ENCODE assay signal across 8 cellular contexts in genomic region chr3:49724586-49724985, GRCh38. TPM values are rescaled to one million over a fixed set of nuclear protein-coding genes. Genes with fewer than 3 reads are reported as not detected.
DNase-seq lines count a peak whose midpoint lies in the region; ATAC-seq and TF ChIP-seq lines count a peak whose summit lies in the region.

No MANE protein-coding gene starts in this region.

- peak overlapping the region; percentile 98 for H3K27ac ChIP-seq in hepatocyte

- H3K27me3 ChIP-seq in hepatocyte = no peaks in the 10 kb centered on the region

- H3K79me2 ChIP-seq in hepatocyte = peaks cover 15% of the 10 kb centered on the region

- H2AFZ ChIP-seq in hepatocyte = peak overlapping the region; percentile 74

- no peaks in the 10 kb centered on the region for H4K20me1 ChIP-seq in hepatocyte (ENCODE audit: insufficient read depth, poor library complexity, severe bottlenecking)

- H3K9me3 Mint-ChIP-seq in activated T-helper 17 cell treated with anti-CD3 and anti-CD28 coated beads, Interleukin-2, amount 50 U/mL, for 72 hours = no peaks in the 10 kb centered on the region

- H3K4me2 ChIP-seq in hepatocyte = peak overlapping the region; percentile 89

- no peak for ATAC-seq in activated T-helper 17 cell treated with anti-CD3 and anti-CD28 coated beads, Interleukin-2, amount 50 U/mL, for 72 hours (replicated peaks)
- no peak for ATAC-seq in HG03139 (IDR thresholded peaks at IDR 0.05; ENCODE audit: unreplicated experiment)

- no peaks in the 10 kb centered on the region for H3K36me3 ChIP-seq in hepatocyte (replicated peaks; ENCODE audit: insufficient read depth, low read depth)

- H3K4me1 Mint-ChIP-seq in activated T-helper 17 cell treated with anti-CD3 and anti-CD28 coated beads, Interleukin-2, amount 50 U/mL, for 72 hours = no peaks in the 10 kb centered on the region

- H3K9me2 ChIP-seq in hepatocyte (replicated peaks; ENCODE audit: insufficient read depth) = no peaks in the 10 kb centered on the region

- peak overlapping the region; percentile 47 for H3K4me3 ChIP-seq in hepatocyte

- peaks cover 61% of the 10 kb centered on the region for H3K36me3 Mint-ChIP-seq in activated T-helper 17 cell treated with anti-CD3 and anti-CD28 coated beads, Interleukin-2, amount 50 U/mL, for 72 hours (ENCODE audit: low read depth)

- H3K27ac Mint-ChIP-seq in activated T-helper 17 cell treated with anti-CD3 and anti-CD28 coated beads, Interleukin-2, amount 50 U/mL, for 72 hours = peak overlapping the region; percentile 96

- H3K4me3 Mint-ChIP-seq in activated T-helper 17 cell treated with anti-CD3 and anti-CD28 coated beads, Interleukin-2, amount 50 U/mL, for 72 hours = peak overlapping the region; percentile 95

- no peaks in the 10 kb centered on the region for H3K9me3 ChIP-seq in hepatocyte (ENCODE audit: low read depth)

- H3K4me1 ChIP-seq in hepatocyte (ENCODE audit: insufficient read depth) = peaks cover 15% of the 10 kb centered on the region

- DNase-seq in activated T-cell treated with anti-CD3 and anti-CD28 coated beads, Interleukin-2, amount 50 U/mL, for 1 hour = peak; percentile 40
- DNase-seq in activated T-cell treated with anti-CD3 and anti-CD28 coated beads for 4 hours (no peak), hepatocyte (ENCODE audit: low spot score) (no peak), cortex of kidney (lab: John Stamatoyannopoulos, UW) (no peak), NCI-H2196 (lab: John Stamatoyannopoulos, UW; ENCODE audit: unreplicated experiment) (no peak)
- DNase-seq in stimulated activated CD8-positive, alpha-beta memory T cell treated with anti-CD3 and anti-CD28 coated beads, Interleukin-4, amount 100 ng/mL, for 48 hours = peak; percentile 47

- H3K27me3 Mint-ChIP-seq in activated T-helper 17 cell treated with anti-CD3 and anti-CD28 coated beads, Interleukin-2, amount 50 U/mL, for 72 hours = no peaks in the 10 kb centered on the region

- no peak for TF ChIP-seq CTCF in hepatocyte (IDR thresholded peaks at IDR 0.05; ENCODE audit: poor library complexity)

- 53% methylated on average over 6 of the region's 6 CpGs for WGBS in hepatocyte (ENCODE audit: low lambda C conversion rate, missing lambda C conversion rate)

RNA-seq across cellular contexts. Expression of gene GMPPB, which starts 0.8 kb away (rescaled TPM):
- total RNA-seq in activated T-helper 17 cell treated with anti-CD3 and anti-CD28 coated beads, Interleukin-2, amount 50 U/mL, for 72 hours = 10 to 100 TPM; 22.4 to 38.7 TPM
- total RNA-seq in hepatocyte = 24.3 and 31.5 TPM in 2 replicates
- 41.0 and 48.7 TPM in 2 replicates for polyA plus RNA-seq in hepatocyte

RNA-seq across cellular contexts. Expression of gene AMIGO3, which starts 5.1 kb away (rescaled TPM):
- under 1 TPM in 1 of 2 donors, not detected in 1; 0.29 TPM for total RNA-seq in activated T-helper 17 cell treated with anti-CD3 and anti-CD28 coated beads, Interleukin-2, amount 50 U/mL, for 72 hours
- total RNA-seq in hepatocyte = 0.57 and 0.76 TPM in 2 replicates
- 1.7 and 2.4 TPM in 2 replicates for polyA plus RNA-seq in hepatocyte

RNA-seq across cellular contexts. Expression of gene RNF123, which starts 35.2 kb away (rescaled TPM):
- total RNA-seq in activated T-helper 17 cell treated with anti-CD3 and anti-CD28 coated beads, Interleukin-2, amount 50 U/mL, for 72 hours = 10 to 100 TPM; 22.8 to 44.5 TPM
- 27.7 and 32.1 TPM in 2 replicates for total RNA-seq in hepatocyte
- 34.6 and 39.1 TPM in 2 replicates for polyA plus RNA-seq in hepatocyte

RNA-seq across cellular contexts. Expression of gene MST1, which starts 35.3 kb away (rescaled TPM):
- total RNA-seq in activated T-helper 17 cell treated with anti-CD3 and anti-CD28 coated beads, Interleukin-2, amount 50 U/mL, for 72 hours = 10 to 100 TPM in 1 of 2 donors, 1 to 10 TPM in 1; 8.4 to 28.2 TPM
- total RNA-seq in hepatocyte = 90.3 and 116 TPM in 2 replicates
- polyA plus RNA-seq in hepatocyte = 137 and 158 TPM in 2 replicates

RNA-seq across cellular contexts. Expression of gene APEH, which starts 50.4 kb away (rescaled TPM):
- total RNA-seq in activated T-helper 17 cell treated with anti-CD3 and anti-CD28 coated beads, Interleukin-2, amount 50 U/mL, for 72 hours = 100 to 1,000 TPM in 1 of 2 donors, 10 to 100 TPM in 1; 88.6 to 184 TPM
- 120 and 125 TPM in 2 replicates for total RNA-seq in hepatocyte
- 138 and 148 TPM in 2 replicates for polyA plus RNA-seq in hepatocyte

Comparison
In these comparisons a context has a peak if more than half of its experiments do, and no peak if none do; other contexts are left out.
1. DNase-seq: peak in activated T-cell treated with anti-CD3 and anti-CD28 coated beads, Interleukin-2, amount 50 U/mL, for 1 hour (single experiment) and stimulated activated CD8-positive, alpha-beta memory T cell treated with anti-CD3 and anti-CD28 coated beads, Interleukin-4, amount 100 ng/mL, for 48 hours (single experiment); none in activated T-cell treated with anti-CD3 and anti-CD28 coated beads for 4 hours (single experiment), hepatocyte (single experiment), cortex of kidney (single experiment) and NCI-H2196 (single experiment).